ENCODE assay signal across 22 cellular contexts in genomic region chr15:60340207-60340921, GRCh38. TPM values are rescaled to one million over a fixed set of nuclear protein-coding genes. Genes with fewer than 3 reads are reported as not detected.
A peak's percentile ranks its signal among the peaks of the same experiment; 100 is the strongest.
DNase-seq lines count a peak whose midpoint lies in the region; ATAC-seq and TF ChIP-seq lines count a peak whose summit lies in the region.
"Had no signal": no experiment of that assay in that cellular context is flagged by ENCODE, and none has a peak within 500 bp of the region (broad histone marks: within the 10 kb centered on the region; RNA-seq: fewer than 3 reads in every experiment).

No MANE protein-coding gene starts in this region.

- H3K27ac Mint-ChIP-seq in osteocyte (ENCODE audit: unreplicated experiment) = peak overlapping the region; percentile 76
- H3K27ac Mint-ChIP-seq: activated T-helper 17 cell treated with anti-CD3 and anti-CD28 coated beads, Interleukin-2, amount 50 U/mL, for 72 hours; CD4-positive, alpha-beta memory T cell; natural killer cell; stimulated activated naive B cell treated with anti-CD40 and anti-IgM and Interleukin-4, amounts not matched to agents 10 μg/mL and 1 μg/mL and 100 μg/mL, for 72 hours had no signal

- H3K9me3 Mint-ChIP-seq in osteocyte (ENCODE audit: unreplicated experiment) = no peaks in the 10 kb centered on the region
- H3K9me3 Mint-ChIP-seq: activated T-helper 17 cell treated with anti-CD3 and anti-CD28 coated beads, Interleukin-2, amount 50 U/mL, for 72 hours; CD4-positive, alpha-beta memory T cell; natural killer cell had no signal

- peaks cover 11% of the 10 kb centered on the region for H3K36me3 Mint-ChIP-seq in osteocyte (ENCODE audit: unreplicated experiment)
- H3K36me3 Mint-ChIP-seq: natural killer cell had no signal

- CTCF ChIA-PET in RWPE1 (lab: Yijun Ruan, JAX) = interaction anchor here (0.5 kb wide), 1 partner anchor 108 kb away, joined by 4 read pairs; no protein-coding TSS in a partner anchor

- no peak for TF ChIP-seq CTCF in RWPE1 (conservative IDR thresholded peaks at IDR 0.05; ENCODE audit: low read depth)
- TF ChIP-seq CTCF in esophagus muscularis mucosa (IDR thresholded peaks at IDR 0.05) = no peak
- TF ChIP-seq CTCF in osteocyte (IDR thresholded peaks at IDR 0.05) = peak; percentile 33

- H3K4me1 ChIP-seq in esophagus muscularis mucosa = peaks cover 0 to 6% (median 0%) of the 10 kb centered on the region in 4 donors

- no peaks in the 10 kb centered on the region for H3K9me3 ChIP-seq in esophagus muscularis mucosa

- 83% methylated on average over 9 of the region's 9 CpGs for WGBS in esophagus muscularis mucosa

- intact Hi-C loops in esophagus muscularis mucosa (cut with DNase I) = no loop called here

- H3K27me3 Mint-ChIP-seq in osteocyte (ENCODE audit: unreplicated experiment) = no peaks in the 10 kb centered on the region
- H3K27me3 Mint-ChIP-seq: activated T-helper 17 cell treated with anti-CD3 and anti-CD28 coated beads, Interleukin-2, amount 50 U/mL, for 72 hours; CD4-positive, alpha-beta memory T cell had no signal

- DNase-seq in ELF-1 (ENCODE audit: low read depth, low spot score) (peak; percentile 45), RWPE1 (ENCODE audit: low spot score) (no peak), esophagus muscularis mucosa (ENCODE audit: extremely low spot score) (peak; percentile 74), osteocyte (ENCODE audit: extremely low spot score, unreplicated experiment) (no peak)
- DNase-seq: activated CD4-positive, alpha-beta T cell treated with anti-CD3 and anti-CD28 coated beads, Interleukin-2, amount 50 U/mL, for 48 hours; aorta; CD4-positive, alpha-beta memory T cell; effector CD8-positive, alpha-beta T cell; GF-D8; left cardiac atrium; natural killer cell; NCI-H1930; NCI-H526 treated with DMSO at 0.1 percent for 48 hours; retina; stimulated activated CD4-positive, alpha-beta T cell treated with anti-CD3 and anti-CD28 coated beads, Interleukin-4, amount 100 ng/mL, for 4 hours; stimulated activated naive B cell treated with anti-CD40 and anti-IgM and Interleukin-4, amounts not matched to agents 10 μg/mL and 1 μg/mL and 100 μg/mL, for 72 hours; T-helper 9 cell had no signal

- no peak for TF ChIP-seq POLR2A in esophagus muscularis mucosa (IDR thresholded peaks at IDR 0.05; ENCODE audit: low read depth)

- H3K4me3 ChIP-seq in esophagus muscularis mucosa = no peak overlapping the region

- no peak for TF ChIP-seq EP300 in esophagus muscularis mucosa (IDR thresholded peaks at IDR 0.05)

- peak overlapping the region; percentile 11; the same call in 1 of the 2 replicates for H3K27ac ChIP-seq in RWPE1
- H3K27ac ChIP-seq in esophagus muscularis mucosa (replicated peaks in 1 of 4) = no peak overlapping the region

- ATAC-seq in GM18519 (IDR thresholded peaks at IDR 0.05; ENCODE audit: low FRiP score, unreplicated experiment) (no peak), HG02798 (IDR thresholded peaks at IDR 0.05; ENCODE audit: poor library complexity, unreplicated experiment) (no peak), HG02763 (IDR thresholded peaks at IDR 0.05; ENCODE audit: unreplicated experiment) (no peak), GM21381 (IDR thresholded peaks at IDR 0.05; ENCODE audit: unreplicated experiment) (no peak)
- ATAC-seq: activated T-helper 17 cell treated with anti-CD3 and anti-CD28 coated beads, Interleukin-2, amount 50 U/mL, for 72 hours; natural killer cell; stimulated activated naive B cell treated with anti-CD40 and anti-IgM and Interleukin-4, amounts not matched to agents 10 μg/mL and 1 μg/mL and 100 μg/mL, for 72 hours had no signal

- H3K27me3 ChIP-seq in esophagus muscularis mucosa = no peaks in the 10 kb centered on the region

- H3K4me1 Mint-ChIP-seq in osteocyte (ENCODE audit: unreplicated experiment) = peaks cover 63% of the 10 kb centered on the region
- H3K4me1 Mint-ChIP-seq: activated T-helper 17 cell treated with anti-CD3 and anti-CD28 coated beads, Interleukin-2, amount 50 U/mL, for 72 hours; CD4-positive, alpha-beta memory T cell had no signal

- POLR2A ChIA-PET in RWPE1 (lab: Yijun Ruan, JAX; ENCODE audit: low non-redundant PET) = no interaction called here

- H3K36me3 ChIP-seq in esophagus muscularis mucosa = peaks cover 0 to 11% (median 2%) of the 10 kb centered on the region in 4 donors

- no peak overlapping the region for H3K4me3 Mint-ChIP-seq in osteocyte (ENCODE audit: unreplicated experiment)
- H3K4me3 Mint-ChIP-seq: activated T-helper 17 cell treated with anti-CD3 and anti-CD28 coated beads, Interleukin-2, amount 50 U/mL, for 72 hours; CD4-positive, alpha-beta memory T cell; natural killer cell; stimulated activated naive B cell treated with anti-CD40 and anti-IgM and Interleukin-4, amounts not matched to agents 10 μg/mL and 1 μg/mL and 100 μg/mL, for 72 hours had no signal

RNA-seq across cellular contexts. Expression of gene ANXA2, which starts 57.4 kb away (rescaled TPM):
- 100 to 1,000 TPM; 333 to 606 (median 406) TPM for total RNA-seq in esophagus muscularis mucosa
- total RNA-seq in osteocyte = 2,961 and 3,149 TPM in 2 replicates

Comparison
In these comparisons a context has a peak if more than half of its experiments do, and no peak if none do; other contexts are left out.
1. DNase-seq: peak in ELF-1 (single experiment) and esophagus muscularis mucosa (single experiment); none in RWPE1 (single experiment) and osteocyte (single experiment).